In the genomic region with DNA sequence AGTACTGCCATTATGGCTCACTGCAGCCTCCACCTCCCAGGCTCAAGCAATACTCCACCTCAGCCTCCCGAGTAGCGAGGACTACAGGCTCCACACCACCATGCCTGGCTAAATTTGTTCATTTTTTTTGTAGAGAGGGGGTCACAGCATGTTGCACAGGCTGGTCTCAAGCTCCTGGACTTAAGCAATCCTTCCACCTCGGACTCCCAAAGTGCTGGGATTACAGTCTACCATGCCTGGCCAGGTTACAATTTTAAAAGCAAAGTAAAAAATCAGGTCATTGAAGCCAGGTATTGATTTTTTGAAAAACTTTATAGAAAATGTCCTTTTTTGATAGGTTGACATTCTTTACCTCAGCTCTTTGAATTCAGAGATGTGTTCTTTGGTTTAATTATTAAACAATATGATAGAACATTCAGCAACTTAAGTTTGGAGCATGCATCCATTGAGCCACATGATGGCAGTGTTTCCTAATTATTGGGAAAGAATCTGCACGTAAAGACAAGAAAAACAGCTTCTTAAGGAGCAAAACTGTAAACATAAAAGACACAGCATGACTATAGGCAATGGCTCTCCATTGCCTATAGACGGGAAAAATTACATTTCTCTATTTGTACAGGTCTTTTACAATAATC, we compare ENCODE assay signal across 2 cellular contexts.
TF ChIP-seq lines count a peak whose summit lies in the region.

No MANE protein-coding gene starts in this region.

TF ChIP-seq in SK-N-SH treated with all-trans-retinoic acid at 6 μM for 48 hours, 23 proteins besides CTCF, POLR2A, EP300 and RAD21:
- no peak for TF ChIP-seq OSR1 (CRISPR knock-in tag; IDR thresholded peaks at IDR 0.05)
- TF ChIP-seq ZFP30 (CRISPR knock-in tag; IDR thresholded peaks at IDR 0.05) = no peak
- TF ChIP-seq, protein P1, sequence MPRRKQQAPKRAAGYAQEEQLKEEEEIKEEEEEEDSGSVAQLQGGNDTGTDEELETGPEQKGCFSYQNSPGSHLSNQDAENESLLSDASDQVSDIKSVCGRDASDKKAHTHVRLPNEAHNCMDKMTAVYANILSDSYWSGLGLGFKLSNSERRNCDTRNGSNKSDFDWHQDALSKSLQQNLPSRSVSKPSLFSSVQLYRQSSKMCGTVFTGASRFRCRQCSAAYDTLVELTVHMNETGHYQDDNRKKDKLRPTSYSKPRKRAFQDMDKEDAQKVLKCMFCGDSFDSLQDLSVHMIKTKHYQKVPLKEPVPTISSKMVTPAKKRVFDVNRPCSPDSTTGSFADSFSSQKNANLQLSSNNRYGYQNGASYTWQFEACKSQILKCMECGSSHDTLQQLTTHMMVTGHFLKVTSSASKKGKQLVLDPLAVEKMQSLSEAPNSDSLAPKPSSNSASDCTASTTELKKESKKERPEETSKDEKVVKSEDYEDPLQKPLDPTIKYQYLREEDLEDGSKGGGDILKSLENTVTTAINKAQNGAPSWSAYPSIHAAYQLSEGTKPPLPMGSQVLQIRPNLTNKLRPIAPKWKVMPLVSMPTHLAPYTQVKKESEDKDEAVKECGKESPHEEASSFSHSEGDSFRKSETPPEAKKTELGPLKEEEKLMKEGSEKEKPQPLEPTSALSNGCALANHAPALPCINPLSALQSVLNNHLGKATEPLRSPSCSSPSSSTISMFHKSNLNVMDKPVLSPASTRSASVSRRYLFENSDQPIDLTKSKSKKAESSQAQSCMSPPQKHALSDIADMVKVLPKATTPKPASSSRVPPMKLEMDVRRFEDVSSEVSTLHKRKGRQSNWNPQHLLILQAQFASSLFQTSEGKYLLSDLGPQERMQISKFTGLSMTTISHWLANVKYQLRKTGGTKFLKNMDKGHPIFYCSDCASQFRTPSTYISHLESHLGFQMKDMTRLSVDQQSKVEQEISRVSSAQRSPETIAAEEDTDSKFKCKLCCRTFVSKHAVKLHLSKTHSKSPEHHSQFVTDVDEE (CRISPR knock-in tag; IDR thresholded peaks at IDR 0.05) = no peak
- no peak for TF ChIP-seq ZFP3 (CRISPR knock-in tag; IDR thresholded peaks at IDR 0.05)
- TF ChIP-seq, protein P2, sequence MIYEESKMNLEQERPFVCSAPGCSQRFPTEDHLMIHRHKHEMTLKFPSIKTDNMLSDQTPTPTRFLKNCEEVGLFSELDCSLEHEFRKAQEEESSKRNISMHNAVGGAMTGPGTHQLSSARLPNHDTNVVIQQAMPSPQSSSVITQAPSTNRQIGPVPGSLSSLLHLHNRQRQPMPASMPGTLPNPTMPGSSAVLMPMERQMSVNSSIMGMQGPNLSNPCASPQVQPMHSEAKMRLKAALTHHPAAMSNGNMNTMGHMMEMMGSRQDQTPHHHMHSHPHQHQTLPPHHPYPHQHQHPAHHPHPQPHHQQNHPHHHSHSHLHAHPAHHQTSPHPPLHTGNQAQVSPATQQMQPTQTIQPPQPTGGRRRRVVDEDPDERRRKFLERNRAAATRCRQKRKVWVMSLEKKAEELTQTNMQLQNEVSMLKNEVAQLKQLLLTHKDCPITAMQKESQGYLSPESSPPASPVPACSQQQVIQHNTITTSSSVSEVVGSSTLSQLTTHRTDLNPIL (CRISPR knock-in tag; IDR thresholded peaks at IDR 0.05; ENCODE audit: low read depth) = no peak
- no peak for TF ChIP-seq RARB (CRISPR knock-in tag; IDR thresholded peaks at IDR 0.05)
- no peak for TF ChIP-seq ARNTL (CRISPR knock-in tag; IDR thresholded peaks at IDR 0.05; ENCODE audit: borderline replicate concordance, low read depth)
- no peak for TF ChIP-seq TOX (CRISPR knock-in tag; IDR thresholded peaks at IDR 0.05; ENCODE audit: borderline replicate concordance)
- no peak for TF ChIP-seq ZNF8 (CRISPR knock-in tag; IDR thresholded peaks at IDR 0.05)
TF ChIP-seq in SK-N-SH treated with all-trans-retinoic acid at 6 μM for 48 hours: peak in this region for 0.

TF ChIP-seq in HepG2, 621 proteins besides CTCF, POLR2A, EP300 and RAD21 (continues in another document):
- TF ChIP-seq TARDBP (CRISPR knock-in tag; IDR thresholded peaks at IDR 0.05) = no peak
- TF ChIP-seq NFE2L1 (CRISPR knock-in tag; IDR thresholded peaks at IDR 0.05; ENCODE audit: borderline replicate concordance) = no peak
- TF ChIP-seq, protein P3, sequence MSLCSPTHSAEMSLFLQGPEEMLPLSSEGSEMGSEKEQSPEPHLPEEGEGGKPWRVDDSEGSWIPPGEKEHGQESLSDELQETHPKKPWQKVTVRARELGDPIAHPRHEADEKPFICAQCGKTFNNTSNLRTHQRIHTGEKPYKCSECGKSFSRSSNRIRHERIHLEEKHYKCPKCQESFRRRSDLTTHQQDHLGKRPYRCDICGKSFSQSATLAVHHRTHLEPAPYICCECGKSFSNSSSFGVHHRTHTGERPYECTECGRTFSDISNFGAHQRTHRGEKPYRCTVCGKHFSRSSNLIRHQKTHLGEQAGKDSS (CRISPR knock-in tag; IDR thresholded peaks at IDR 0.05; ENCODE audit: borderline replicate concordance, low read depth) = no peak
- no peak for TF ChIP-seq RAD51 (IDR thresholded peaks at IDR 0.05; ENCODE audit: borderline replicate concordance)
- peak; percentile 56; the same call in 1 of the 2 replicates for TF ChIP-seq MIXL1 (CRISPR knock-in tag; IDR thresholded peaks at IDR 0.05)
- TF ChIP-seq NFATC3 (CRISPR knock-in tag; IDR thresholded peaks at IDR 0.05) = no peak
- peak; percentile 42; the same call in 1 of the 2 replicates for TF ChIP-seq CEBPB (IDR thresholded peaks at IDR 0.05; ENCODE audit: borderline replicate concordance, low read depth, low read length)
- TF ChIP-seq POLR2AphosphoS2 (IDR thresholded peaks at IDR 0.05; ENCODE audit: low read depth, low read length) = no peak
- TF ChIP-seq, protein P4, sequence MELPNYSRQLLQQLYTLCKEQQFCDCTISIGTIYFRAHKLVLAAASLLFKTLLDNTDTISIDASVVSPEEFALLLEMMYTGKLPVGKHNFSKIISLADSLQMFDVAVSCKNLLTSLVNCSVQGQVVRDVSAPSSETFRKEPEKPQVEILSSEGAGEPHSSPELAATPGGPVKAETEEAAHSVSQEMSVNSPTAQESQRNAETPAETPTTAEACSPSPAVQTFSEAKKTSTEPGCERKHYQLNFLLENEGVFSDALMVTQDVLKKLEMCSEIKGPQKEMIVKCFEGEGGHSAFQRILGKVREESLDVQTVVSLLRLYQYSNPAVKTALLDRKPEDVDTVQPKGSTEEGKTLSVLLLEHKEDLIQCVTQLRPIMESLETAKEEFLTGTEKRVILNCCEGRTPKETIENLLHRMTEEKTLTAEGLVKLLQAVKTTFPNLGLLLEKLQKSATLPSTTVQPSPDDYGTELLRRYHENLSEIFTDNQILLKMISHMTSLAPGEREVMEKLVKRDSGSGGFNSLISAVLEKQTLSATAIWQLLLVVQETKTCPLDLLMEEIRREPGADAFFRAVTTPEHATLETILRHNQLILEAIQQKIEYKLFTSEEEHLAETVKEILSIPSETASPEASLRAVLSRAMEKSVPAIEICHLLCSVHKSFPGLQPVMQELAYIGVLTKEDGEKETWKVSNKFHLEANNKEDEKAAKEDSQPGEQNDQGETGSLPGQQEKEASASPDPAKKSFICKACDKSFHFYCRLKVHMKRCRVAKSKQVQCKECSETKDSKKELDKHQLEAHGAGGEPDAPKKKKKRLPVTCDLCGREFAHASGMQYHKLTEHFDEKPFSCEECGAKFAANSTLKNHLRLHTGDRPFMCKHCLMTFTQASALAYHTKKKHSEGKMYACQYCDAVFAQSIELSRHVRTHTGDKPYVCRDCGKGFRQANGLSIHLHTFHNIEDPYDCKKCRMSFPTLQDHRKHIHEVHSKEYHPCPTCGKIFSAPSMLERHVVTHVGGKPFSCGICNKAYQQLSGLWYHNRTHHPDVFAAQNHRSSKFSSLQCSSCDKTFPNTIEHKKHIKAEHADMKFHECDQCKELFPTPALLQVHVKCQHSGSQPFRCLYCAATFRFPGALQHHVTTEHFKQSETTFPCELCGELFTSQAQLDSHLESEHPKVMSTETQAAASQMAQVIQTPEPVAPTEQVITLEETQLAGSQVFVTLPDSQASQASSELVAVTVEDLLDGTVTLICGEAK (IDR thresholded peaks at IDR 0.05) = peak; percentile 96
- TF ChIP-seq, protein P4 (CRISPR knock-in tag; IDR thresholded peaks at IDR 0.05) = peak; percentile 99
- no peak for TF ChIP-seq AKAP8 (CRISPR knock-in tag; IDR thresholded peaks at IDR 0.05)
- TF ChIP-seq ZNF441 (CRISPR knock-in tag; IDR thresholded peaks at IDR 0.05; ENCODE audit: borderline replicate concordance) = no peak
- TF ChIP-seq, protein P5, sequence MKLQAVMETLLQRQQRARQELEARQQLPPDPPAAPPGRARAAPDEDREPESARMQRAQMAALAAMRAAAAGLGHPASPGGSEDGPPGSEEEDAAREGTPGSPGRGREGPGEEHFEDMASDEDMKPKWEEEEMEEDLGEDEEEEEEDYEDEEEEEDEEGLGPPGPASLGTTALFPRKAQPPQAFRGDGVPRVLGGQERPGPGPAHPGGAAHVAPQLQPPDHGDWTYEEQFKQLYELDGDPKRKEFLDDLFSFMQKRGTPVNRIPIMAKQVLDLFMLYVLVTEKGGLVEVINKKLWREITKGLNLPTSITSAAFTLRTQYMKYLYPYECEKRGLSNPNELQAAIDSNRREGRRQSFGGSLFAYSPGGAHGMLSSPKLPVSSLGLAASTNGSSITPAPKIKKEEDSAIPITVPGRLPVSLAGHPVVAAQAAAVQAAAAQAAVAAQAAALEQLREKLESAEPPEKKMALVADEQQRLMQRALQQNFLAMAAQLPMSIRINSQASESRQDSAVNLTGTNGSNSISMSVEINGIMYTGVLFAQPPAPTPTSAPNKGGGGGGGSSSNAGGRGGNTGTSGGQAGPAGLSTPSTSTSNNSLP (IDR thresholded peaks at IDR 0.05; ENCODE audit: low read depth, low read length) = peak; percentile 97
- TF ChIP-seq SMC3 (IDR thresholded peaks at IDR 0.05; ENCODE audit: low read length) = peak; percentile 77
- peak; percentile 67 for TF ChIP-seq CEBPG (CRISPR knock-in tag; IDR thresholded peaks at IDR 0.05)
- no peak for TF ChIP-seq ZNF816 (CRISPR knock-in tag; IDR thresholded peaks at IDR 0.05; ENCODE audit: borderline replicate concordance)
- TF ChIP-seq, protein P6, sequence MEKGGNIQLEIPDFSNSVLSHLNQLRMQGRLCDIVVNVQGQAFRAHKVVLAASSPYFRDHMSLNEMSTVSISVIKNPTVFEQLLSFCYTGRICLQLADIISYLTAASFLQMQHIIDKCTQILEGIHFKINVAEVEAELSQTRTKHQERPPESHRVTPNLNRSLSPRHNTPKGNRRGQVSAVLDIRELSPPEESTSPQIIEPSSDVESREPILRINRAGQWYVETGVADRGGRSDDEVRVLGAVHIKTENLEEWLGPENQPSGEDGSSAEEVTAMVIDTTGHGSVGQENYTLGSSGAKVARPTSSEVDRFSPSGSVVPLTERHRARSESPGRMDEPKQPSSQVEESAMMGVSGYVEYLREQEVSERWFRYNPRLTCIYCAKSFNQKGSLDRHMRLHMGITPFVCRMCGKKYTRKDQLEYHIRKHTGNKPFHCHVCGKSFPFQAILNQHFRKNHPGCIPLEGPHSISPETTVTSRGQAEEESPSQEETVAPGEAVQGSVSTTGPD (CRISPR knock-in tag; IDR thresholded peaks at IDR 0.05) = no peak
- TF ChIP-seq KLF15 (CRISPR knock-in tag; IDR thresholded peaks at IDR 0.05; ENCODE audit: borderline replicate concordance) = no peak
- TF ChIP-seq NCOR1 (IDR thresholded peaks at IDR 0.05; ENCODE audit: borderline replicate concordance, low read length) = peak; percentile 33; the same call in 1 of the 2 replicates
- 0 out of 2 replicates have a peak, but pooled peaks have one; percentile 4 for TF ChIP-seq FOXA3 (CRISPR knock-in tag; IDR thresholded peaks at IDR 0.05)
- TF ChIP-seq KAT8 (CRISPR knock-in tag; IDR thresholded peaks at IDR 0.05) = no peak
- TF ChIP-seq ZNF792 (CRISPR knock-in tag; IDR thresholded peaks at IDR 0.05) = no peak
- TF ChIP-seq PRMT3 (CRISPR knock-in tag; IDR thresholded peaks at IDR 0.05; ENCODE audit: borderline replicate concordance, low read depth) = no peak
- TF ChIP-seq TOE1 (CRISPR knock-in tag; IDR thresholded peaks at IDR 0.05) = 0 out of 2 replicates have a peak, but pooled peaks have one; percentile 7
- no peak for TF ChIP-seq SPEN (CRISPR knock-in tag; IDR thresholded peaks at IDR 0.05; ENCODE audit: low read depth)
- no peak for TF ChIP-seq NR2F2 (IDR thresholded peaks at IDR 0.05; ENCODE audit: borderline replicate concordance, low read depth)
- TF ChIP-seq ZFP1 (CRISPR knock-in tag; IDR thresholded peaks at IDR 0.05) = peak; percentile 99
- TF ChIP-seq, protein P7, sequence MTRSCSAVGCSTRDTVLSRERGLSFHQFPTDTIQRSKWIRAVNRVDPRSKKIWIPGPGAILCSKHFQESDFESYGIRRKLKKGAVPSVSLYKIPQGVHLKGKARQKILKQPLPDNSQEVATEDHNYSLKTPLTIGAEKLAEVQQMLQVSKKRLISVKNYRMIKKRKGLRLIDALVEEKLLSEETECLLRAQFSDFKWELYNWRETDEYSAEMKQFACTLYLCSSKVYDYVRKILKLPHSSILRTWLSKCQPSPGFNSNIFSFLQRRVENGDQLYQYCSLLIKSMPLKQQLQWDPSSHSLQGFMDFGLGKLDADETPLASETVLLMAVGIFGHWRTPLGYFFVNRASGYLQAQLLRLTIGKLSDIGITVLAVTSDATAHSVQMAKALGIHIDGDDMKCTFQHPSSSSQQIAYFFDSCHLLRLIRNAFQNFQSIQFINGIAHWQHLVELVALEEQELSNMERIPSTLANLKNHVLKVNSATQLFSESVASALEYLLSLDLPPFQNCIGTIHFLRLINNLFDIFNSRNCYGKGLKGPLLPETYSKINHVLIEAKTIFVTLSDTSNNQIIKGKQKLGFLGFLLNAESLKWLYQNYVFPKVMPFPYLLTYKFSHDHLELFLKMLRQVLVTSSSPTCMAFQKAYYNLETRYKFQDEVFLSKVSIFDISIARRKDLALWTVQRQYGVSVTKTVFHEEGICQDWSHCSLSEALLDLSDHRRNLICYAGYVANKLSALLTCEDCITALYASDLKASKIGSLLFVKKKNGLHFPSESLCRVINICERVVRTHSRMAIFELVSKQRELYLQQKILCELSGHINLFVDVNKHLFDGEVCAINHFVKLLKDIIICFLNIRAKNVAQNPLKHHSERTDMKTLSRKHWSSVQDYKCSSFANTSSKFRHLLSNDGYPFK (CRISPR knock-in tag; IDR thresholded peaks at IDR 0.05; ENCODE audit: borderline replicate concordance) = no peak
- TF ChIP-seq CHD2 (IDR thresholded peaks at IDR 0.05; ENCODE audit: low read depth, low read length) = no peak
